In genomic region chr2:100562613-100563406, GRCh38 we compare ENCODE assay signal across 8 cellular contexts. TPM values are rescaled to one million over a fixed set of nuclear protein-coding genes. Genes with fewer than 3 reads are reported as not detected.
DNase-seq lines count a peak whose midpoint lies in the region; ATAC-seq and TF ChIP-seq lines count a peak whose summit lies in the region.

TSS of gene PDCL3 (plus strand) at chr2:100562993. CDS start at chr2:100563068, 75 bp downstream.

- H3K36me3 ChIP-seq in ovary = no peaks in the 10 kb centered on the region
- no peaks in the 10 kb centered on the region for H3K36me3 ChIP-seq in thyroid gland

- TF ChIP-seq POLR2A in ovary (IDR thresholded peaks at IDR 0.05) (no peak), thyroid gland (IDR thresholded peaks at IDR 0.05) (peak in 1 of 2 donors; percentile 82)

- TF ChIP-seq CTCF in GM12873 (IDR thresholded peaks at IDR 0.05; ENCODE audit: insufficient read depth, low read depth, low read length, missing control alignments) (peak; percentile 13), ovary (IDR thresholded peaks at IDR 0.05) (peak in 1 of 3 donors; percentile 12), thyroid gland (IDR thresholded peaks at IDR 0.05) (peak in 1 of 6 experiments; percentile 4)

- 0 to 1% (median 1%) methylated on average over 53 to 62 of the region's 62 CpGs for WGBS in ovary, 3 donors
- 0% methylated on average over 17 to 38 of the region's 62 CpGs for WGBS in thyroid gland, 2 donors

- peak; percentile 15 for TF ChIP-seq EP300 in ovary (IDR thresholded peaks at IDR 0.05)

- peak; percentile 95 for ATAC-seq in HG02759 (IDR thresholded peaks at IDR 0.05; ENCODE audit: unreplicated experiment)
- peak; percentile 98 for ATAC-seq in Right ventricle myocardium inferior

- H3K9me3 ChIP-seq in ovary (no peaks in the 10 kb centered on the region), thyroid gland (no peaks in the 10 kb centered on the region)

- DNase-seq in NCI-H1417 (lab: John Stamatoyannopoulos, UW) = peak; percentile 92 to 99 (median 98)
- peak; percentile 98 to 99 for DNase-seq in SW 1271 (lab: John Stamatoyannopoulos, UW)
- peak; percentile 87 for DNase-seq in activated naive CD8-positive, alpha-beta T cell treated with anti-CD3 and anti-CD28 coated beads, Interleukin-2, amount 50 U/mL, for 16 hours (ENCODE audit: low read depth, low spot score)
- DNase-seq in Right ventricle myocardium inferior (ENCODE audit: missing footprints) = peak; percentile 98
- DNase-seq in ovary = peak; percentile 94 to 96 (median 94)
- DNase-seq in thyroid gland = peak; percentile 98 to 99

- H3K4me1 ChIP-seq in ovary (ENCODE audit: insufficient read depth) (peaks cover 6% of the 10 kb centered on the region), thyroid gland (peaks cover 11 to 21% of the 10 kb centered on the region in 2 donors)

- H3K27me3 ChIP-seq in ovary = no peaks in the 10 kb centered on the region
- H3K27me3 ChIP-seq in thyroid gland = no peaks in the 10 kb centered on the region

- peak within 1 kb of the TSS; percentile 67 to 83 for H3K27ac ChIP-seq in ovary
- peak within 1 kb of the TSS; percentile 92 to 98 (median 96) for H3K27ac ChIP-seq in thyroid gland

- intact Hi-C loops in Right ventricle myocardium inferior (cut with DNase I) (loop anchor here (5.0 to 10.0 kb wide), 2 partner anchors 146 to 592 kb away; partner anchors contain the start of genes CHST10 and TBC1D8), ovary (cut with DNase I) (loop anchor here in 1 of 4 donors (5.0 kb wide), 1 partner anchor 146 kb away; the partner anchor contains the start of gene CHST10), thyroid gland (cut with DNase I) (no loop called here)

- H3K4me3 ChIP-seq in ovary (peak within 1 kb of the TSS; percentile 87), thyroid gland (replicated peaks in 1 of 3) (peak within 1 kb of the TSS; percentile 43 to 63 (median 47))

RNA-seq across cellular contexts. Expression of gene PDCL3, which starts in this region (rescaled TPM):
- 29.2 TPM for total RNA-seq in Right ventricle myocardium inferior
- 10 to 100 TPM in 6 of 7 donors, 1 to 10 TPM in 1; 9.8 to 24.6 (median 19.1) TPM for total RNA-seq in ovary
- polyA plus RNA-seq in ovary = 10 to 100 TPM; 19.8 to 34.5 TPM
- 10 to 100 TPM in 2 of 4 donors, 1 to 10 TPM in 2; 6.6 to 13.3 (median 10.7) TPM for total RNA-seq in thyroid gland

Comparison
In these comparisons a context has a peak if more than half of its experiments do, and no peak if none do; other contexts are left out.
1. Peak in every context shown above with its lines: DNase-seq, ATAC-seq, H3K4me3 ChIP-seq and H3K27ac ChIP-seq.